ENCODE assay signal across 1 cellular context in genomic region chr15:78077053-78077859, GRCh38.
A peak's percentile ranks its signal among the peaks of the same experiment; 100 is the strongest.
TF ChIP-seq lines count a peak whose summit lies in the region.

Gene TBC1D2B, minus strand, starts transcription at chr15:78077711. Its CDS starts 59 bp downstream, at chr15:78077652.

TF ChIP-seq in WTC11, 78 proteins besides CTCF, POLR2A, EP300 and RAD21 (continued from another document):
- 0 out of 2 replicates have a peak, but pooled peaks have one; percentile 48 for TF ChIP-seq HMGXB4 (CRISPR knock-in tag; IDR thresholded peaks at IDR 0.05)
- peak; percentile 75 for TF ChIP-seq SP1 (CRISPR knock-in tag; conservative IDR thresholded peaks at IDR 0.05)
